Comparison of ENCODE assay signal across 10 cellular contexts in genomic region chr2:111905990-111906735, GRCh38. TPM values are rescaled to one million over a fixed set of nuclear protein-coding genes. Genes with fewer than 3 reads are reported as not detected.
A peak's percentile ranks its signal among the peaks of the same experiment; 100 is the strongest.
DNase-seq lines count a peak whose midpoint lies in the region; FAIRE-seq and TF ChIP-seq lines count a peak whose summit lies in the region.
"Had no signal": no experiment of that assay in that cellular context is flagged by ENCODE, and none has a peak within 500 bp of the region (broad histone marks: within the 10 kb centered on the region; RNA-seq: fewer than 3 reads in every experiment).

No MANE protein-coding gene starts in this region.

- H3K79me2 ChIP-seq in PC-9 (ENCODE audit: low read depth), result no peaks in the 10 kb centered on the region

- no peak for TF ChIP-seq EP300 in suprapubic skin (IDR thresholded peaks at IDR 0.05)

- H2AFZ ChIP-seq in PC-9, result no peak overlapping the region

- CTCF ChIA-PET in PC-9 (lab: Charles Lee), result interaction anchor here (0.6 kb wide), 2 partner anchors 8 to 34 kb away, joined by 3 to 12 read pairs; partner anchors contain the start of gene MERTK

- H3K4me1 ChIP-seq in PC-9 (replicated peaks; ENCODE audit: insufficient read depth) (peaks cover 12% of the 10 kb centered on the region), right atrium auricular region (peaks cover 0 to 69% of the 10 kb centered on the region in 2 donors), suprapubic skin (peaks cover 55% of the 10 kb centered on the region)
- H3K4me1 ChIP-seq: A549, SJSA1 had no signal

- peaks cover 8% of the 10 kb centered on the region for H3F3A ChIP-seq in PC-9 (ENCODE audit: insufficient read depth, low read depth)

- 12% methylated on average over 4 of the region's 4 CpGs for WGBS in suprapubic skin

- no TSS peak for BruUV-seq in PC-9 (replicated peaks; lab: Mats Ljungman, UMichigan)

- TF ChIP-seq POLR2A in suprapubic skin (IDR thresholded peaks at IDR 0.05) (no peak), H54 (IDR thresholded peaks at IDR 0.05; ENCODE audit: low read depth, low read length) (no peak)

- H3K9me2 ChIP-seq in PC-9 (ENCODE audit: insufficient read depth), result no peaks in the 10 kb centered on the region

- POLR2A ChIA-PET in PC-9 (lab: Charles Lee; ENCODE audit: unreplicated experiment), result interaction anchor here (0.6 kb wide), 1 partner anchor 41 kb away, joined by 6 read pairs; no protein-coding TSS in a partner anchor

- H3K27me3 ChIP-seq in PC-9 (ENCODE audit: insufficient read depth, low read depth) (no peaks in the 10 kb centered on the region), right atrium auricular region (no peaks in the 10 kb centered on the region), suprapubic skin (no peaks in the 10 kb centered on the region)

- no peak overlapping the region for H3K4me3 ChIP-seq in PC-9
- no peak overlapping the region for H3K4me3 ChIP-seq in right atrium auricular region
- no peak overlapping the region for H3K4me3 ChIP-seq in suprapubic skin
- H3K4me3 ChIP-seq: A549, SJSA1 had no signal

- intact Hi-C loops in PC-9 (cut with micrococcal nuclease; ENCODE audit: unreplicated experiment), result no loop called here

- DNase-seq in DMS79 treated with DMSO at 0.1 percent for 48 hours (lab: John Stamatoyannopoulos, UW) (peak; percentile 43), DMS79 (lab: John Stamatoyannopoulos, UW) (no peak), PC-9 (peak in 1 of 2 experiments; percentile 58), right atrium auricular region (ENCODE audit: low spot score) (peak; percentile 23), suprapubic skin (ENCODE audit: low spot score in 2 of 2) (no peak), H54 (ENCODE audit: insufficient read length, low spot score) (no peak), NCI-H1436 treated with DMSO at 0.1 percent for 48 hours (lab: John Stamatoyannopoulos, UW) (no peak), KG1 (lab: John Stamatoyannopoulos, UW) (no peak)

- H3K4me2 ChIP-seq in PC-9, result 0 out of 2 replicates have a peak overlapping the region, but pooled peaks have one; percentile 8
- H3K4me2 ChIP-seq: A549 had no signal

- H3K36me3 ChIP-seq in PC-9 (ENCODE audit: low read depth) (no peaks in the 10 kb centered on the region), right atrium auricular region (no peaks in the 10 kb centered on the region), suprapubic skin (no peaks in the 10 kb centered on the region)
- H3K36me3 ChIP-seq: SJSA1 had no signal

- H3K9me3 ChIP-seq in PC-9 (ENCODE audit: insufficient read depth, low read depth), result no peaks in the 10 kb centered on the region
- H3K9me3 ChIP-seq in right atrium auricular region, result no peaks in the 10 kb centered on the region
- no peaks in the 10 kb centered on the region for H3K9me3 ChIP-seq in suprapubic skin
- H3K9me3 ChIP-seq: A549, SJSA1 had no signal

- no peak for FAIRE-seq in H54 (lab: Jason Lieb, UNC)
- FAIRE-seq: A549 had no signal

- H3K27ac ChIP-seq in PC-9 (no peak overlapping the region), right atrium auricular region (peak overlapping the region; percentile 75 to 81), suprapubic skin (peak overlapping the region; percentile 71)
- H3K27ac ChIP-seq: A549, SJSA1 had no signal

- no peak for TF ChIP-seq CTCF in PC-9 (conservative IDR thresholded peaks at IDR 0.05)
- TF ChIP-seq CTCF in right atrium auricular region (IDR thresholded peaks at IDR 0.05), result no peak
- no peak for TF ChIP-seq CTCF in suprapubic skin (IDR thresholded peaks at IDR 0.05)

- no peaks in the 10 kb centered on the region for H4K20me1 ChIP-seq in PC-9 (ENCODE audit: insufficient read depth)

RNA-seq across cellular contexts. Expression of gene MERTK, which starts 7.8 kb away (rescaled TPM):
- 1.6 and 3.4 TPM in 2 replicates for total RNA-seq in PC-9 (2021)
- total RNA-seq in right atrium auricular region, result 10 to 100 TPM in 1 of 2 donors, 1 to 10 TPM in 1; 4.9 to 13.7 TPM
- 1 to 10 TPM; 5.5 to 6.7 (median 5.7) TPM for total RNA-seq in suprapubic skin
- total RNA-seq: SJSA1 had no signal

RNA-seq across cellular contexts. Expression of gene ANAPC1, which starts 22.2 kb away (rescaled TPM):
- total RNA-seq in PC-9 (2021), result 59.6 and 65.1 TPM in 2 replicates
- total RNA-seq in right atrium auricular region, result 10 to 100 TPM; 19.0 to 23.5 TPM
- 100 to 1,000 TPM in 1 of 4 donors, 10 to 100 TPM in 3; 35.9 to 101 (median 39.5) TPM for total RNA-seq in suprapubic skin

Comparison
In these comparisons a context has a peak if more than half of its experiments do, and no peak if none do; other contexts are left out.
1. DNase-seq: peak in DMS79 treated with DMSO at 0.1 percent for 48 hours (single experiment) and right atrium auricular region (single experiment); none in DMS79 (single experiment), suprapubic skin (0 of 2), H54 (single experiment), NCI-H1436 treated with DMSO at 0.1 percent for 48 hours (single experiment) and KG1 (single experiment).